In genomic region chr11:111871693-111872161, GRCh38 we compare ENCODE assay signal across 8 cellular contexts. TPM values are rescaled to one million over a fixed set of nuclear protein-coding genes. Genes with fewer than 3 reads are reported as not detected.
DNase-seq lines count a peak whose midpoint lies in the region; ATAC-seq, FAIRE-seq and TF ChIP-seq lines count a peak whose summit lies in the region.

No MANE protein-coding gene starts in this region.

- H3K27ac ChIP-seq in HUES48 (ENCODE audit: low read depth, low read length) (no peak overlapping the region), HepG2 (ENCODE audit: extremely low read length, insufficient read depth, low read length) (peak overlapping the region; percentile 92), tibial artery (peak overlapping the region; percentile 85 to 98)

- H3K4me3 ChIP-seq in HUES48 (ENCODE audit: low read depth, low read length) (peak overlapping the region; percentile 79), astrocyte of the cerebellum (ENCODE audit: low read depth, low read length) (peak overlapping the region; percentile 65), HepG2 (replicated peaks in 1 of 3; ENCODE audit: insufficient read depth in 1 of 3, low read depth in 2 of 3, low read length in 3 of 3) (peak overlapping the region; percentile 94 to 98 (median 95)), tibial artery (peak overlapping the region; percentile 66 to 98)

- peak overlapping the region; percentile 97 for H3K4me2 ChIP-seq in HepG2 (ENCODE audit: low read depth, low read length)

- H3K4me1 ChIP-seq in HUES48 (ENCODE audit: control insufficient read depth, insufficient read depth, low read length) (no peaks in the 10 kb centered on the region), HepG2 (ENCODE audit: insufficient read depth, low read length) (peaks cover 24% of the 10 kb centered on the region), tibial artery (peaks cover 0 to 20% (median 7%) of the 10 kb centered on the region in 4 donors)

- ATAC-seq in HepG2 = no peak

- H3K9ac ChIP-seq in HUES48 (ENCODE audit: low read depth, low read length) = peak overlapping the region; percentile 38; the same call in 1 of the 2 replicates
- H3K9ac ChIP-seq in HepG2 (ENCODE audit: insufficient read depth, low read depth, low read length) = peak overlapping the region; percentile 92

- peak overlapping the region; percentile 95 for H2AFZ ChIP-seq in HepG2 (ENCODE audit: low read length)

- H3K27me3 ChIP-seq in HUES48 (ENCODE audit: control insufficient read depth, insufficient read depth, low read length) (no peaks in the 10 kb centered on the region), HepG2 (ENCODE audit: control insufficient read depth in 1 of 2, insufficient read depth in 2 of 2, low read length in 2 of 2) (no peaks in the 10 kb centered on the region), tibial artery (no peaks in the 10 kb centered on the region)

- TF ChIP-seq POLR2A in HepG2 (IDR thresholded peaks at IDR 0.05; ENCODE audit: insufficient read depth in 1 of 2, low read depth in 2 of 2, low read length in 2 of 2) = no peak

- TF ChIP-seq EP300 in HepG2 (IDR thresholded peaks at IDR 0.05; ENCODE audit: low read depth in 2 of 2, low read length in 2 of 2) (no peak), HepG2 (CRISPR knock-in tag; IDR thresholded peaks at IDR 0.05; ENCODE audit: borderline replicate concordance) (no peak)

- 51% methylated on average over 5 of the region's 5 CpGs for WGBS in HepG2 (ENCODE audit: low lambda C conversion rate)

- FAIRE-seq in HepG2 (lab: Jason Lieb, UNC) = no peak

- POLR2A ChIA-PET in HepG2 (lab: Yijun Ruan, JAX) = interaction anchor here (0.8 to 2.8 kb wide), 14 partner anchors 8 to 215 kb away, joined by 3 to 21 read pairs (median 6); partner anchors contain the start of genes C11orf52, CFAP68, PPP2R1B and SDHD

- TF ChIP-seq RAD21 in HepG2 (CRISPR knock-in tag; IDR thresholded peaks at IDR 0.05) = no peak

- intact Hi-C loops in HepG2 (cut with micrococcal nuclease; ENCODE audit: unreplicated experiment) = no loop called here
- intact Hi-C loops in tibial artery (cut with DNase I; ENCODE audit: low total_unique reads) = loop anchor here (5.0 kb wide), 1 partner anchor 126 kb away; no protein-coding TSS in a partner anchor

- in situ Hi-C loops in astrocyte of the cerebellum (cut with HindIII; ENCODE audit: low sequenced_read_pairs) (no loop called here), HepG2 (cut with HindIII; ENCODE audit: extremely low pct_ligation_motif_present, low pct_unique_long_range_greater_than_20kb) (no loop called here)

- H4K20me1 ChIP-seq in HepG2 (ENCODE audit: insufficient read depth, low read length) = no peaks in the 10 kb centered on the region

- TSS peak; percentile 78 for BruUV-seq in HepG2 (replicated peaks; lab: Mats Ljungman, UMichigan)

- peaks cover 4% of the 10 kb centered on the region for H3K79me2 ChIP-seq in HepG2 (ENCODE audit: insufficient read depth, low read length)

- H3K9me3 ChIP-seq in HUES48 (ENCODE audit: control insufficient read depth, insufficient read depth, low read length) = no peaks in the 10 kb centered on the region
- no peaks in the 10 kb centered on the region for H3K9me3 ChIP-seq in HepG2 (ENCODE audit: low read length)
- H3K9me3 ChIP-seq in tibial artery = no peaks in the 10 kb centered on the region

- DNase-seq in AG20443 (ENCODE audit: low spot score) (peak; percentile 15), astrocyte of the cerebellum (ENCODE audit: low read depth) (no peak), HepG2 (ENCODE audit: low spot score) (no peak), tibial artery (no peak), iPS-NIHi7 (ENCODE audit: extremely low spot score) (no peak), NAMALWA (ENCODE audit: low spot score) (no peak), dermis blood vessel endothelial cell (no peak)

- TF ChIP-seq CTCF in astrocyte of the cerebellum (IDR thresholded peaks at IDR 0.05; ENCODE audit: low read depth, low read length, missing control alignments) (no peak), HepG2 (CRISPR knock-in tag; IDR thresholded peaks at IDR 0.05) (no peak), tibial artery (IDR thresholded peaks at IDR 0.05) (no peak)

- H3K36me3 ChIP-seq in HUES48 (ENCODE audit: control insufficient read depth, insufficient read depth, low read length) (peaks cover 14% of the 10 kb centered on the region), HepG2 (replicated peaks in 1 of 2; ENCODE audit: control insufficient read depth in 1 of 2, insufficient read depth in 2 of 2, low read length in 2 of 2) (peaks cover 7 to 24% of the 10 kb centered on the region in 2 experiments; a peak in 4 of 5 replicates), tibial artery (peaks cover 10 to 23% (median 20%) of the 10 kb centered on the region in 3 donors)

- CTCF ChIA-PET in HepG2 (lab: Yijun Ruan, JAX; ENCODE audit: low intra/inter-chr PET ratio, low total read pairs) = no interaction called here

RNA-seq across cellular contexts. Expression of gene ALG9, which starts 0.3 kb away (rescaled TPM):
- 24.4 and 39.4 TPM in 2 replicates for total RNA-seq in HepG2 (2016; rRNA removed; fragmentation: Illumina TruSeq; extraction: Trizol)
- 18.6 and 19.8 TPM in 2 replicates for total RNA-seq in HepG2 (2016; cell fraction: cytosol; rRNA removed; fragmentation: Illumina TruSeq; extraction: Trizol; ENCODE audit: low read depth)
- total RNA-seq in HepG2 (2016; cell fraction: insoluble cytoplasmic fraction; rRNA removed; fragmentation: Illumina TruSeq; extraction: Trizol) = 25.1 and 39.1 TPM in 2 replicates
- total RNA-seq in HepG2 (2016; cell fraction: membrane; rRNA removed; fragmentation: Illumina TruSeq; extraction: Trizol) = 28.3 and 30.8 TPM in 2 replicates
- total RNA-seq in HepG2 (2016; cell fraction: nucleus; rRNA removed; fragmentation: Illumina TruSeq; extraction: Trizol) = 31.7 and 38.6 TPM in 2 replicates
- 33.8 and 40.6 TPM in 2 replicates for polyA plus RNA-seq in HepG2 (2011; rRNA removed)
- 25.7 and 32.6 TPM in 2 replicates for polyA plus RNA-seq in HepG2 (2011; cell fraction: cytosol; rRNA removed)
- polyA plus RNA-seq in HepG2 (2011; cell fraction: nucleus; rRNA removed) = 52.6 and 59.8 TPM in 2 replicates
- 25.2 and 28.4 TPM in 2 replicates for polyA plus RNA-seq in HepG2 (2012)
- 10.2 and 12.4 TPM in 2 replicates for polyA plus RNA-seq in HepG2 (2016; cell fraction: cytosol; fragmentation: Illumina TruSeq; extraction: Trizol; ENCODE audit: low read depth)
- 15.6 and 18.2 TPM in 2 replicates for polyA plus RNA-seq in HepG2 (2016; cell fraction: insoluble cytoplasmic fraction; fragmentation: Illumina TruSeq; extraction: Trizol; ENCODE audit: low read depth)
- polyA plus RNA-seq in HepG2 (2016; cell fraction: membrane; fragmentation: Illumina TruSeq; extraction: Trizol; ENCODE audit: low read depth) = 19.2 and 23.0 TPM in 2 replicates
- 37.0 and 41.3 TPM in 2 replicates for polyA plus RNA-seq in HepG2 (2016; cell fraction: nucleus; fragmentation: Illumina TruSeq; extraction: Trizol; ENCODE audit: insufficient read depth, low read depth)
- polyA minus RNA-seq in HepG2 (2011; rRNA and poly(A)+ RNA removed; ENCODE audit: low replicate concordance) = 46.1 and 69.1 TPM in 2 replicates
- polyA minus RNA-seq in HepG2 (2011; cell fraction: cytosol; rRNA and poly(A)+ RNA removed) = 34.0 and 38.6 TPM in 2 replicates
- 65.0 and 65.9 TPM in 2 replicates for polyA minus RNA-seq in HepG2 (2011; cell fraction: nucleus; rRNA and poly(A)+ RNA removed)
- total RNA-seq in dermis blood vessel endothelial cell = 28.7 and 31.8 TPM in 2 replicates

RNA-seq across cellular contexts. Expression of gene FDXACB1, which starts 7.2 kb away (rescaled TPM):
- 3.4 and 5.5 TPM in 2 replicates for total RNA-seq in HepG2 (2016; rRNA removed; fragmentation: Illumina TruSeq; extraction: Trizol)
- total RNA-seq in HepG2 (2016; cell fraction: cytosol; rRNA removed; fragmentation: Illumina TruSeq; extraction: Trizol; ENCODE audit: low read depth) = 0.61 and 0.79 TPM in 2 replicates
- total RNA-seq in HepG2 (2016; cell fraction: insoluble cytoplasmic fraction; rRNA removed; fragmentation: Illumina TruSeq; extraction: Trizol) = 3.7 and 5.0 TPM in 2 replicates
- total RNA-seq in HepG2 (2016; cell fraction: membrane; rRNA removed; fragmentation: Illumina TruSeq; extraction: Trizol) = 2.2 and 2.8 TPM in 2 replicates
- 2.6 and 2.8 TPM in 2 replicates for total RNA-seq in HepG2 (2016; cell fraction: nucleus; rRNA removed; fragmentation: Illumina TruSeq; extraction: Trizol)
- polyA plus RNA-seq in HepG2 (2011; rRNA removed) = 1.1 and 1.2 TPM in 2 replicates
- 0.59 and 0.86 TPM in 2 replicates for polyA plus RNA-seq in HepG2 (2011; cell fraction: cytosol; rRNA removed)
- polyA plus RNA-seq in HepG2 (2011; cell fraction: nucleus; rRNA removed) = 0.71 and 1.1 TPM in 2 replicates
- polyA plus RNA-seq in HepG2 (2012) = 0.97 and 0.98 TPM in 2 replicates
- polyA plus RNA-seq in HepG2 (2016; cell fraction: cytosol; fragmentation: Illumina TruSeq; extraction: Trizol; ENCODE audit: low read depth) = 0.36 and 0.42 TPM in 2 replicates
- polyA plus RNA-seq in HepG2 (2016; cell fraction: insoluble cytoplasmic fraction; fragmentation: Illumina TruSeq; extraction: Trizol; ENCODE audit: low read depth) = 3.0 and 3.3 TPM in 2 replicates
- polyA plus RNA-seq in HepG2 (2016; cell fraction: membrane; fragmentation: Illumina TruSeq; extraction: Trizol; ENCODE audit: low read depth) = 1.2 TPM in 2 replicates
- polyA plus RNA-seq in HepG2 (2016; cell fraction: nucleus; fragmentation: Illumina TruSeq; extraction: Trizol; ENCODE audit: insufficient read depth, low read depth) = 3.3 and 3.6 TPM in 2 replicates
- 0.80 and 1.9 TPM in 2 replicates for polyA minus RNA-seq in HepG2 (2011; rRNA and poly(A)+ RNA removed; ENCODE audit: low replicate concordance)
- 0.97 and 0.99 TPM in 2 replicates for polyA minus RNA-seq in HepG2 (2011; cell fraction: cytosol; rRNA and poly(A)+ RNA removed)
- 1.5 and 1.7 TPM in 2 replicates for polyA minus RNA-seq in HepG2 (2011; cell fraction: nucleus; rRNA and poly(A)+ RNA removed)
- 1.9 and 2.0 TPM in 2 replicates for total RNA-seq in dermis blood vessel endothelial cell

RNA-seq across cellular contexts. Expression of gene CFAP68, which starts 7.6 kb away (rescaled TPM):
- 22.2 and 23.9 TPM in 2 replicates for total RNA-seq in HepG2 (2016; rRNA removed; fragmentation: Illumina TruSeq; extraction: Trizol)
- 19.0 and 21.8 TPM in 2 replicates for total RNA-seq in HepG2 (2016; cell fraction: cytosol; rRNA removed; fragmentation: Illumina TruSeq; extraction: Trizol; ENCODE audit: low read depth)
- 20.6 and 27.8 TPM in 2 replicates for total RNA-seq in HepG2 (2016; cell fraction: insoluble cytoplasmic fraction; rRNA removed; fragmentation: Illumina TruSeq; extraction: Trizol)
- 34.5 and 36.6 TPM in 2 replicates for total RNA-seq in HepG2 (2016; cell fraction: membrane; rRNA removed; fragmentation: Illumina TruSeq; extraction: Trizol)
- total RNA-seq in HepG2 (2016; cell fraction: nucleus; rRNA removed; fragmentation: Illumina TruSeq; extraction: Trizol) = 9.7 and 12.0 TPM in 2 replicates
- polyA plus RNA-seq in HepG2 (2011; rRNA removed) = 25.6 and 26.3 TPM in 2 replicates
- polyA plus RNA-seq in HepG2 (2011; cell fraction: cytosol; rRNA removed) = 14.9 and 18.5 TPM in 2 replicates
- 5.4 and 9.9 TPM in 2 replicates for polyA plus RNA-seq in HepG2 (2011; cell fraction: nucleus; rRNA removed)
- 27.0 and 32.4 TPM in 2 replicates for polyA plus RNA-seq in HepG2 (2012)
- polyA plus RNA-seq in HepG2 (2016; cell fraction: cytosol; fragmentation: Illumina TruSeq; extraction: Trizol; ENCODE audit: low read depth) = 44.6 and 49.4 TPM in 2 replicates
- polyA plus RNA-seq in HepG2 (2016; cell fraction: insoluble cytoplasmic fraction; fragmentation: Illumina TruSeq; extraction: Trizol; ENCODE audit: low read depth) = 40.7 and 45.8 TPM in 2 replicates
- polyA plus RNA-seq in HepG2 (2016; cell fraction: membrane; fragmentation: Illumina TruSeq; extraction: Trizol; ENCODE audit: low read depth) = 53.9 and 57.5 TPM in 2 replicates
- polyA plus RNA-seq in HepG2 (2016; cell fraction: nucleus; fragmentation: Illumina TruSeq; extraction: Trizol; ENCODE audit: insufficient read depth, low read depth) = 17.7 and 23.1 TPM in 2 replicates
- polyA minus RNA-seq in HepG2 (2011; rRNA and poly(A)+ RNA removed; ENCODE audit: low replicate concordance) = 3.1 and 8.5 TPM in 2 replicates
- polyA minus RNA-seq in HepG2 (2011; cell fraction: cytosol; rRNA and poly(A)+ RNA removed) = 4.7 and 5.3 TPM in 2 replicates
- 3.1 and 6.0 TPM in 2 replicates for polyA minus RNA-seq in HepG2 (2011; cell fraction: nucleus; rRNA and poly(A)+ RNA removed)
- total RNA-seq in dermis blood vessel endothelial cell = 5.3 and 5.7 TPM in 2 replicates

RNA-seq across cellular contexts. Expression of gene CRYAB, which starts 39.8 kb away (rescaled TPM):
- total RNA-seq in HepG2 (2016; rRNA removed; fragmentation: Illumina TruSeq; extraction: Trizol) = 0.55 and 0.69 TPM in 2 replicates
- total RNA-seq in HepG2 (2016; cell fraction: cytosol; rRNA removed; fragmentation: Illumina TruSeq; extraction: Trizol; ENCODE audit: low read depth) = 0.88 and 1.2 TPM in 2 replicates
- 0.63 and 1.1 TPM in 2 replicates for total RNA-seq in HepG2 (2016; cell fraction: insoluble cytoplasmic fraction; rRNA removed; fragmentation: Illumina TruSeq; extraction: Trizol)
- total RNA-seq in HepG2 (2016; cell fraction: membrane; rRNA removed; fragmentation: Illumina TruSeq; extraction: Trizol) = 0.80 and 1.1 TPM in 2 replicates
- not detected in 2 replicates for total RNA-seq in HepG2 (2016; cell fraction: nucleus; rRNA removed; fragmentation: Illumina TruSeq; extraction: Trizol)
- 0.24 and 1.1 TPM in 2 replicates for polyA plus RNA-seq in HepG2 (2011; rRNA removed)
- polyA plus RNA-seq in HepG2 (2011; cell fraction: cytosol; rRNA removed) = 0.35 and 0.36 TPM in 2 replicates
- polyA plus RNA-seq in HepG2 (2011; cell fraction: nucleus; rRNA removed) = 0.74 and 1.7 TPM in 2 replicates
- 0.70 and 0.88 TPM in 2 replicates for polyA plus RNA-seq in HepG2 (2012)
- 0.90 and 1.9 TPM in 2 replicates for polyA plus RNA-seq in HepG2 (2016; cell fraction: cytosol; fragmentation: Illumina TruSeq; extraction: Trizol; ENCODE audit: low read depth)
- polyA plus RNA-seq in HepG2 (2016; cell fraction: insoluble cytoplasmic fraction; fragmentation: Illumina TruSeq; extraction: Trizol; ENCODE audit: low read depth) = 1.3 and 1.6 TPM in 2 replicates
- 1.4 TPM in 2 replicates for polyA plus RNA-seq in HepG2 (2016; cell fraction: membrane; fragmentation: Illumina TruSeq; extraction: Trizol; ENCODE audit: low read depth)
- 1.4 and 4.7 TPM in 2 replicates for polyA plus RNA-seq in HepG2 (2016; cell fraction: nucleus; fragmentation: Illumina TruSeq; extraction: Trizol; ENCODE audit: insufficient read depth, low read depth)
- polyA minus RNA-seq in HepG2 (2011; rRNA and poly(A)+ RNA removed; ENCODE audit: low replicate concordance) = 0.70 TPM in 1 of 2 replicates, not detected in the other
- polyA minus RNA-seq in HepG2 (2011; cell fraction: cytosol; rRNA and poly(A)+ RNA removed) = not detected in 2 replicates
- not detected in 2 replicates for polyA minus RNA-seq in HepG2 (2011; cell fraction: nucleus; rRNA and poly(A)+ RNA removed)
- total RNA-seq in dermis blood vessel endothelial cell = 1.0 and 1.7 TPM in 2 replicates

RNA-seq across cellular contexts. Expression of gene HSPB2, which starts 40.8 kb away (rescaled TPM):
- total RNA-seq in HepG2 (2016; rRNA removed; fragmentation: Illumina TruSeq; extraction: Trizol) (not detected in 2 replicates), dermis blood vessel endothelial cell (not detected in 2 replicates)
- not detected in 2 replicates for total RNA-seq in HepG2 (2016; cell fraction: cytosol; rRNA removed; fragmentation: Illumina TruSeq; extraction: Trizol; ENCODE audit: low read depth)
- total RNA-seq in HepG2 (2016; cell fraction: insoluble cytoplasmic fraction; rRNA removed; fragmentation: Illumina TruSeq; extraction: Trizol) = not detected in 2 replicates
- total RNA-seq in HepG2 (2016; cell fraction: membrane; rRNA removed; fragmentation: Illumina TruSeq; extraction: Trizol) = not detected in 2 replicates
- total RNA-seq in HepG2 (2016; cell fraction: nucleus; rRNA removed; fragmentation: Illumina TruSeq; extraction: Trizol) = not detected in 2 replicates
- 0.04 TPM in 1 of 2 replicates, not detected in the other for polyA plus RNA-seq in HepG2 (2011; rRNA removed)
- polyA plus RNA-seq in HepG2 (2011; cell fraction: cytosol; rRNA removed) = 0.05 TPM in 1 of 2 replicates, not detected in the other
- polyA plus RNA-seq in HepG2 (2011; cell fraction: nucleus; rRNA removed) = 0.32 and 0.45 TPM in 2 replicates
- not detected in 2 replicates for polyA plus RNA-seq in HepG2 (2012)
- not detected in 2 replicates for polyA plus RNA-seq in HepG2 (2016; cell fraction: cytosol; fragmentation: Illumina TruSeq; extraction: Trizol; ENCODE audit: low read depth)
- not detected in 2 replicates for polyA plus RNA-seq in HepG2 (2016; cell fraction: insoluble cytoplasmic fraction; fragmentation: Illumina TruSeq; extraction: Trizol; ENCODE audit: low read depth)
- not detected in 2 replicates for polyA plus RNA-seq in HepG2 (2016; cell fraction: membrane; fragmentation: Illumina TruSeq; extraction: Trizol; ENCODE audit: low read depth)
- polyA plus RNA-seq in HepG2 (2016; cell fraction: nucleus; fragmentation: Illumina TruSeq; extraction: Trizol; ENCODE audit: insufficient read depth, low read depth) = not detected in 2 replicates
- polyA minus RNA-seq in HepG2 (2011; rRNA and poly(A)+ RNA removed; ENCODE audit: low replicate concordance) = 0.20 TPM in 1 of 2 replicates, not detected in the other
- polyA minus RNA-seq in HepG2 (2011; cell fraction: cytosol; rRNA and poly(A)+ RNA removed) = not detected in 2 replicates
- polyA minus RNA-seq in HepG2 (2011; cell fraction: nucleus; rRNA and poly(A)+ RNA removed) = not detected in 2 replicates
